Comparison of ENCODE assay signal across 8 cellular contexts in genomic region chr5:140710899-140711552, GRCh38. TPM values are rescaled to one million over a fixed set of nuclear protein-coding genes. Genes with fewer than 3 reads are reported as not detected.
DNase-seq lines count a peak whose midpoint lies in the region; ATAC-seq and TF ChIP-seq lines count a peak whose summit lies in the region.

No MANE protein-coding gene starts in this region.

- DNase-seq in NCI-H146 treated with DMSO at 0.1 percent for 48 hours (lab: John Stamatoyannopoulos, UW; ENCODE audit: unreplicated experiment) (peak; percentile 87), T-helper 9 cell (peak; percentile 57), astrocyte of the cerebellum (ENCODE audit: low read depth) (peak; percentile 94), hepatocyte (ENCODE audit: low spot score) (peak; percentile 95), vagina (ENCODE audit: extremely low spot score in 2 of 2) (peak in 1 of 2 donors; percentile 98)

- ATAC-seq in HG02852 (IDR thresholded peaks at IDR 0.05; ENCODE audit: unreplicated experiment): peak; percentile 90

- 2% methylated on average over 27 of the region's 27 CpGs for WGBS in hepatocyte (ENCODE audit: low lambda C conversion rate, missing lambda C conversion rate)

- H3K27me3 ChIP-seq in hepatocyte (no peaks in the 10 kb centered on the region), rectal smooth muscle tissue (ENCODE audit: control insufficient read depth, insufficient read depth, low read length) (no peaks in the 10 kb centered on the region), vagina (no peaks in the 10 kb centered on the region)

- H3K4me2 ChIP-seq in hepatocyte: peak overlapping the region; percentile 78

- H3K36me3 ChIP-seq in hepatocyte (replicated peaks; ENCODE audit: insufficient read depth, low read depth): no peaks in the 10 kb centered on the region
- H3K36me3 ChIP-seq in rectal smooth muscle tissue (ENCODE audit: control insufficient read depth, insufficient read depth, low read length): peaks cover 4% of the 10 kb centered on the region
- H3K36me3 ChIP-seq in vagina: peaks cover 0 to 9% of the 10 kb centered on the region in 2 donors

- TF ChIP-seq POLR2A in vagina (IDR thresholded peaks at IDR 0.05): peak in 1 of 2 donors; percentile 5

- intact Hi-C loops in vagina (cut with DNase I): no loop called here

- no peaks in the 10 kb centered on the region for H3K79me2 ChIP-seq in hepatocyte

- H3K9me3 ChIP-seq in hepatocyte (ENCODE audit: low read depth) (no peaks in the 10 kb centered on the region), vagina (no peaks in the 10 kb centered on the region)

- peaks cover 5% of the 10 kb centered on the region for H3K4me1 ChIP-seq in hepatocyte (ENCODE audit: insufficient read depth)
- H3K4me1 ChIP-seq in rectal smooth muscle tissue (ENCODE audit: control insufficient read depth, insufficient read depth, low read length): no peaks in the 10 kb centered on the region
- peaks cover 3% of the 10 kb centered on the region for H3K4me1 ChIP-seq in vagina

- H3K4me3 ChIP-seq in GM12875 (ENCODE audit: low read depth, low read length) (peak overlapping the region; percentile 75), astrocyte of the cerebellum (ENCODE audit: low read depth, low read length) (peak overlapping the region; percentile 66), hepatocyte (peak overlapping the region; percentile 22), rectal smooth muscle tissue (ENCODE audit: low read length) (peak overlapping the region; percentile 75), vagina (peak overlapping the region; percentile 55 to 66)

- H2AFZ ChIP-seq in hepatocyte: peak overlapping the region; percentile 50

- peak overlapping the region; percentile 88 for H3K27ac ChIP-seq in hepatocyte
- H3K27ac ChIP-seq in rectal smooth muscle tissue (ENCODE audit: low read depth, low read length): peak overlapping the region; percentile 70
- peak overlapping the region; percentile 96 for H3K27ac ChIP-seq in vagina

- TF ChIP-seq CTCF in GM12875 (IDR thresholded peaks at IDR 0.05; ENCODE audit: borderline replicate concordance, insufficient read depth, low read depth, low read length) (no peak), astrocyte of the cerebellum (IDR thresholded peaks at IDR 0.05; ENCODE audit: low read depth, low read length, missing control alignments) (no peak), hepatocyte (IDR thresholded peaks at IDR 0.05; ENCODE audit: poor library complexity) (no peak), vagina (IDR thresholded peaks at IDR 0.05) (no peak)

- H3K9ac ChIP-seq in rectal smooth muscle tissue (ENCODE audit: low read length): peak overlapping the region; percentile 46

- in situ Hi-C loops in astrocyte of the cerebellum (cut with HindIII; ENCODE audit: low sequenced_read_pairs): no loop called here

- H4K20me1 ChIP-seq in hepatocyte (ENCODE audit: insufficient read depth, poor library complexity, severe bottlenecking): no peaks in the 10 kb centered on the region

- H3K9me2 ChIP-seq in hepatocyte (replicated peaks; ENCODE audit: insufficient read depth): no peaks in the 10 kb centered on the region

RNA-seq across cellular contexts. Expression of gene ZMAT2, which starts 10.8 kb away (rescaled TPM):
- 37.7 and 40.9 TPM in 2 replicates for total RNA-seq in hepatocyte
- 29.5 and 47.6 TPM in 2 replicates for polyA plus RNA-seq in hepatocyte
- total RNA-seq in vagina: 22.6 TPM

RNA-seq across cellular contexts. Expression of gene HARS2, which starts 19.8 kb away (rescaled TPM):
- total RNA-seq in hepatocyte: 22.8 and 26.9 TPM in 2 replicates
- polyA plus RNA-seq in hepatocyte: 28.6 and 32.3 TPM in 2 replicates
- total RNA-seq in vagina: 46.2 TPM

RNA-seq across cellular contexts. Expression of gene HARS1, which starts 19.9 kb away (rescaled TPM):
- 40.0 and 41.1 TPM in 2 replicates for total RNA-seq in hepatocyte
- polyA plus RNA-seq in hepatocyte: 56.6 and 58.8 TPM in 2 replicates
- total RNA-seq in vagina: 54.8 TPM

RNA-seq across cellular contexts. Expression of gene DND1, which starts 37.6 kb away (rescaled TPM):
- total RNA-seq in hepatocyte: 0.36 and 1.3 TPM in 2 replicates
- polyA plus RNA-seq in hepatocyte: 0.52 and 0.85 TPM in 2 replicates
- total RNA-seq in vagina: 2.9 TPM

RNA-seq across cellular contexts. Expression of gene WDR55, which starts 46.3 kb away (rescaled TPM):
- total RNA-seq in hepatocyte (21.2 and 21.4 TPM in 2 replicates), vagina (19.9 TPM)
- polyA plus RNA-seq in hepatocyte: 23.0 and 25.6 TPM in 2 replicates

Comparison
In these comparisons a context has a peak if more than half of its experiments do, and no peak if none do; other contexts are left out.
1. H3K4me3 ChIP-seq: peak in every context shown above with its lines; median percentile 75 in GM12875; 75 in rectal smooth muscle tissue; 66 in astrocyte of the cerebellum; 60 in vagina; 22 in hepatocyte.